Comparison of ENCODE assay signal across 30 cellular contexts in the genomic region with DNA sequence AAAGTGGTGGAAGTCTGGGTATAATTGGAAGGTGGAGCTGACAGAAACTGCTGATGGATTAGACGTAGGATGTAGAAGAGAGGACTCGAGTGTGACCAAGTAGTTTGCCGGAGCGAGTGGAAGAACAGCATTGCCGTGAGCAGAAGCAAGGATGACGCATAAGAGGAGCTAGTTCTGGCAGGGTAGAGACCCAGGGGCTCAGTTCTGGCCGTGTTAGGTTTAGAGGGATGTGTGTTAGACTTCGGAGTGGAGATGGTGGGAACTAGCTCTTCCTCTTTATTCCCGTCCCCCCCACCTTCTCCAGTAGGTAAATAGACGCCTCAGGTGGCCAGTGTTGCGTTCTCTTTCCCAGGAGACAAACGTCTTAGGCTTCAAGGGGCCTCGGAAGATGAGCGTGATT. TPM values are rescaled to one million over a fixed set of nuclear protein-coding genes. Genes with fewer than 3 reads are reported as not detected.
"Had no signal": no experiment of that assay in that cellular context is flagged by ENCODE, and none has a peak within 500 bp of the region (broad histone marks: within the 10 kb centered on the region; RNA-seq: fewer than 3 reads in every experiment).

No MANE protein-coding gene starts in this region.

- DNase-seq: activated CD4-positive, alpha-beta T cell treated with anti-CD3 and anti-CD28 coated beads for 36 hours; activated CD4-positive, alpha-beta T cell treated with anti-CD3 and anti-CD28 coated beads, Interleukin-2, amount 50 U/mL, for 48 hours; activated CD4-positive, CD25-positive, alpha-beta regulatory T cell; activated naive CD4-positive, alpha-beta T cell; activated naive CD8-positive, alpha-beta T cell treated with anti-CD3 and anti-CD28 coated beads for 36 hours; activated T-cell treated with anti-CD3 and anti-CD28 coated beads, Interleukin-2, amount 50 U/mL, for 24 hours; cerebellar nuclear complex; colonic mucosa; effector memory CD4-positive, alpha-beta T cell; erythroblast; gastrocnemius medialis; glutamatergic neuron; islet precursor cell; left cardiac atrium; natural killer cell; small intestine; stimulated activated CD4-positive, alpha-beta T cell treated with anti-CD3 and anti-CD28 coated beads, Interleukin-1b, Interleukin-23, amount 100 ng/mL, for 48 hours; stimulated activated CD4-positive, alpha-beta T cell treated with anti-CD3 and anti-CD28 coated beads, Interleukin-4, amount 100 ng/mL, for 4 hours; stimulated activated CD8-positive, alpha-beta memory T cell treated with anti-CD3 and anti-CD28 coated beads, Interleukin-4, amount 100 ng/mL, for 48 hours had no signal

- H3K4me1 ChIP-seq: adrenal gland, body of pancreas, colonic mucosa, gastrocnemius medialis, right lobe of liver, suprapubic skin, tibial nerve had no signal

- H3K4me3 ChIP-seq: adrenal gland, body of pancreas, colonic mucosa, dorsolateral prefrontal cortex, gastrocnemius medialis, hepatocyte, right lobe of liver, suprapubic skin, tibial nerve had no signal

- H3K9me3 Mint-ChIP-seq: activated naive CD8-positive, alpha-beta T cell treated with anti-CD3 and anti-CD28 coated beads for 36 hours; activated T-cell treated with anti-CD3 and anti-CD28 coated beads, Interleukin-2, amount 50 U/mL, for 24 hours; memory B cell; natural killer cell; stimulated activated memory B cell treated with anti-CD40 and anti-IgM and Interleukin-4, amounts not matched to agents 10 μg/mL and 1 μg/mL and 100 μg/mL, for 72 hours; T-cell; T-helper 2 cell treated with Interferon-gamma antibody and Interleukin-4, amounts not matched to agents 5 μg/mL and 100 μg/mL, for 36 hours had no signal

- H3K27me3 Mint-ChIP-seq: activated CD4-positive, alpha-beta T cell treated with anti-CD3 and anti-CD28 coated beads for 36 hours; activated naive CD8-positive, alpha-beta T cell treated with anti-CD3 and anti-CD28 coated beads for 36 hours; activated T-cell treated with anti-CD3 and anti-CD28 coated beads, Interleukin-2, amount 50 U/mL, for 24 hours; memory B cell; stimulated activated memory B cell treated with anti-CD40 and anti-IgM and Interleukin-4, amounts not matched to agents 10 μg/mL and 1 μg/mL and 100 μg/mL, for 72 hours; T-cell had no signal

- ATAC-seq: activated CD4-positive, alpha-beta T cell treated with anti-CD3 and anti-CD28 coated beads for 36 hours; body of pancreas; gastrocnemius medialis; left cardiac atrium; natural killer cell; right lobe of liver; stimulated activated memory B cell treated with anti-CD40 and anti-IgM and Interleukin-4, amounts not matched to agents 10 μg/mL and 1 μg/mL and 100 μg/mL, for 72 hours; T-cell had no signal

- H3K27ac Mint-ChIP-seq: activated CD4-positive, alpha-beta T cell treated with anti-CD3 and anti-CD28 coated beads for 36 hours; activated naive CD8-positive, alpha-beta T cell treated with anti-CD3 and anti-CD28 coated beads for 36 hours; activated T-cell treated with anti-CD3 and anti-CD28 coated beads, Interleukin-2, amount 50 U/mL, for 24 hours; memory B cell; natural killer cell; T-cell; T-helper 2 cell treated with Interferon-gamma antibody and Interleukin-4, amounts not matched to agents 5 μg/mL and 100 μg/mL, for 36 hours had no signal

- H3K36me3 ChIP-seq: colonic mucosa, gastrocnemius medialis, right lobe of liver had no signal

- H3K27me3 ChIP-seq: adrenal gland, body of pancreas, colonic mucosa, dorsolateral prefrontal cortex, gastrocnemius medialis, hepatocyte, right lobe of liver, suprapubic skin, tibial nerve had no signal

- H3K4me3 Mint-ChIP-seq: activated CD4-positive, alpha-beta T cell treated with anti-CD3 and anti-CD28 coated beads for 36 hours; activated naive CD8-positive, alpha-beta T cell treated with anti-CD3 and anti-CD28 coated beads for 36 hours; activated T-cell treated with anti-CD3 and anti-CD28 coated beads, Interleukin-2, amount 50 U/mL, for 24 hours; memory B cell; natural killer cell; stimulated activated memory B cell treated with anti-CD40 and anti-IgM and Interleukin-4, amounts not matched to agents 10 μg/mL and 1 μg/mL and 100 μg/mL, for 72 hours; T-cell; T-helper 2 cell treated with Interferon-gamma antibody and Interleukin-4, amounts not matched to agents 5 μg/mL and 100 μg/mL, for 36 hours had no signal

- H3K4me1 Mint-ChIP-seq: activated CD4-positive, alpha-beta T cell treated with anti-CD3 and anti-CD28 coated beads for 36 hours; activated naive CD8-positive, alpha-beta T cell treated with anti-CD3 and anti-CD28 coated beads for 36 hours; natural killer cell; T-cell had no signal

- H3K36me3 Mint-ChIP-seq: activated naive CD8-positive, alpha-beta T cell treated with anti-CD3 and anti-CD28 coated beads for 36 hours; natural killer cell; T-cell had no signal

- H3K9me3 ChIP-seq: adrenal gland, body of pancreas, colonic mucosa, gastrocnemius medialis, right lobe of liver, suprapubic skin, tibial nerve had no signal

- H3K27ac ChIP-seq: adrenal gland, body of pancreas, colonic mucosa, gastrocnemius medialis, hepatocyte, right lobe of liver, suprapubic skin, tibial nerve had no signal

RNA-seq across cellular contexts. Expression of a gene that starts 19.1 kb away (rescaled TPM):
- total RNA-seq: natural killer cell had no signal
